ENCODE assay signal across 16 cellular contexts in the genomic region with DNA sequence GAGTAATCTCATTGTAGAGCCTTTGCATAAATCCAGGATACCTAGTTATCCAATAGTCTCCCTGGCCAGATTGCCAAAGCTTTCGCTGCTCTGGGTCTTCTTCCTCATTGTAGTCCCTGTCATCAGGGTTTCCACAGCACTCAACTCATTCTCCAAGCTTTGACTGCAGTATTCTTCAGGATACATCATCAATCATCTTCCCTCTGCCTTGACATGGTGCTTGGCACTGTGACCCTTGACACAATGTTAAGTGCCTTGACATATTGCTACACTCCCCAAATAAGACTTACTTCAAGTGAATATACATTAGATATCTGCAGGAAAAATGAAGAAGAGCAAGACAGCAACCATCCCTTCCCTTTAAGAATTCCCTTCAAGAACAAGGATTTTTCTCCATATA.
DNase-seq lines count a peak whose midpoint lies in the region; ATAC-seq and TF ChIP-seq lines count a peak whose summit lies in the region.
"Had no signal": no experiment of that assay in that cellular context is flagged by ENCODE, and none has a peak within 500 bp of the region (broad histone marks: within the 10 kb centered on the region; RNA-seq: fewer than 3 reads in every experiment).

No MANE protein-coding gene starts in this region.

- H3K27ac ChIP-seq in CD4-positive, CD25-positive, alpha-beta regulatory T cell (ENCODE audit: insufficient read depth, low read length, poor library complexity, severe bottlenecking) = no peak overlapping the region
- H3K27ac ChIP-seq in DOHH2 (ENCODE audit: low read depth, low read length) (peak overlapping the region; percentile 98), gastroesophageal sphincter (no peak overlapping the region)
- H3K27ac ChIP-seq: breast epithelium, tibial nerve had no signal

- POLR2A ChIA-PET in T-cell (lab: Charles Lee) = no interaction called here

- H3K4me1 Mint-ChIP-seq in CD4-positive, CD25-positive, alpha-beta regulatory T cell = peaks cover 16 to 57% (median 29%) of the 10 kb centered on the region in 4 donors
- H3K4me1 Mint-ChIP-seq in T-cell (peaks cover 48 to 59% (median 56%) of the 10 kb centered on the region in 3 donors), naive B cell (peaks cover 42 to 59% (median 45%) of the 10 kb centered on the region in 3 donors)

- no peak for DNase-seq in CD4-positive, CD25-positive, alpha-beta regulatory T cell
- DNase-seq in T-cell (no peak), naive B cell (no peak), activated gamma-delta T cell (lab: John Stamatoyannopoulos, UW) (no peak)
- DNase-seq in stimulated activated naive CD4-positive, alpha-beta T cell (lab: John Stamatoyannopoulos, UW) = no peak
- DNase-seq: BE2C, dermis blood vessel endothelial cell, DMS153, left ventricle myocardium superior, NCI-H1694 treated with DMSO at 0.1 percent for 48 hours, Right ventricle myocardium superior, T-helper 17 cell had no signal

- no peak for TF ChIP-seq EP300 in gastroesophageal sphincter (IDR thresholded peaks at IDR 0.05)

- H3F3A ChIP-seq in DOHH2 (ENCODE audit: control insufficient read depth, insufficient read depth) = peaks cover 26% of the 10 kb centered on the region

- H3K9me3 ChIP-seq in CD4-positive, CD25-positive, alpha-beta regulatory T cell (ENCODE audit: control insufficient read depth in 2 of 2, low read length in 2 of 2) = peaks cover 13 to 36% of the 10 kb centered on the region in 2 experiments
- H3K9me3 ChIP-seq in DOHH2 (ENCODE audit: control insufficient read depth, insufficient read depth, low read length) (peaks cover 27% of the 10 kb centered on the region; the same call in 1 of the 2 replicates), gastroesophageal sphincter (no peaks in the 10 kb centered on the region)
- H3K9me3 ChIP-seq: BE2C, breast epithelium, tibial nerve had no signal

- no peaks in the 10 kb centered on the region for H4K20me1 ChIP-seq in DOHH2 (ENCODE audit: control insufficient read depth, insufficient read depth, low read depth, low read length)

- H3K4me1 ChIP-seq in CD4-positive, CD25-positive, alpha-beta regulatory T cell (ENCODE audit: control insufficient read depth, insufficient read depth, low read length, poor library complexity, severe bottlenecking) = peaks cover 24% of the 10 kb centered on the region
- H3K4me1 ChIP-seq in DOHH2 (ENCODE audit: control insufficient read depth, low read length) (peaks cover 64% of the 10 kb centered on the region), gastroesophageal sphincter (no peaks in the 10 kb centered on the region)
- H3K4me1 ChIP-seq: BE2C, breast epithelium had no signal

- no peaks in the 10 kb centered on the region for H3K27me3 ChIP-seq in CD4-positive, CD25-positive, alpha-beta regulatory T cell (ENCODE audit: control insufficient read depth, insufficient read depth, low read length)
- no peaks in the 10 kb centered on the region for H3K27me3 ChIP-seq in DOHH2 (ENCODE audit: control insufficient read depth, low read length)
- H3K27me3 ChIP-seq in gastroesophageal sphincter = no peaks in the 10 kb centered on the region
- H3K27me3 ChIP-seq: BE2C, breast epithelium, tibial nerve had no signal

- H3K4me3 ChIP-seq in CD4-positive, CD25-positive, alpha-beta regulatory T cell (ENCODE audit: low read depth, low read length) = peak overlapping the region; percentile 26
- peak overlapping the region; percentile 8; the same call in 1 of the 2 replicates for H3K4me3 ChIP-seq in DOHH2 (ENCODE audit: low read length)
- H3K4me3 ChIP-seq in gastroesophageal sphincter = no peak overlapping the region
- H3K4me3 ChIP-seq: breast epithelium, tibial nerve had no signal

- H3K36me3 Mint-ChIP-seq in CD4-positive, CD25-positive, alpha-beta regulatory T cell = peaks cover 17% of the 10 kb centered on the region
- peaks cover 30% of the 10 kb centered on the region for H3K36me3 Mint-ChIP-seq in T-cell
- peaks cover 16 to 35% of the 10 kb centered on the region in 2 donors for H3K36me3 Mint-ChIP-seq in naive B cell

- 91 to 100% methylated on average over 1 of the region's 1 CpG for WGBS in gastroesophageal sphincter (ENCODE audit: low coverage in 1 of 2), 2 donors

- H3K27ac Mint-ChIP-seq in CD4-positive, CD25-positive, alpha-beta regulatory T cell = peak overlapping the region; percentile 60 to 83 (median 70)
- H3K27ac Mint-ChIP-seq in T-cell (peak overlapping the region; percentile 62 to 69), naive B cell (peak overlapping the region in 2 of 6 donors; percentile 87 to 95)

- no peak overlapping the region for H3K4me2 ChIP-seq in DOHH2 (ENCODE audit: low read length)

- no peaks in the 10 kb centered on the region for H3K9me2 ChIP-seq in DOHH2 (replicated peaks; ENCODE audit: control insufficient read depth, low read length)

- H3K4me3 Mint-ChIP-seq in CD4-positive, CD25-positive, alpha-beta regulatory T cell = peak overlapping the region in 3 of 4 donors; percentile 33 to 75 (median 37)
- H3K4me3 Mint-ChIP-seq in T-cell (peak overlapping the region in 2 of 3 donors; percentile 0 to 60), naive B cell (peak overlapping the region in 5 of 8 donors; percentile 5 to 33 (median 18))
- H3K4me3 Mint-ChIP-seq: T-helper 17 cell had no signal

- TF ChIP-seq POLR2A in gastroesophageal sphincter (IDR thresholded peaks at IDR 0.05) = no peak

- no peaks in the 10 kb centered on the region for H3K79me2 ChIP-seq in DOHH2 (ENCODE audit: control insufficient read depth, low read length)

- CTCF ChIA-PET in T-cell (lab: Charles Lee) = no interaction called here

- H3K27me3 Mint-ChIP-seq in CD4-positive, CD25-positive, alpha-beta regulatory T cell = peaks cover 5% of the 10 kb centered on the region
- no peaks in the 10 kb centered on the region for H3K27me3 Mint-ChIP-seq in T-cell
- H3K27me3 Mint-ChIP-seq in naive B cell = no peaks in the 10 kb centered on the region
- H3K27me3 Mint-ChIP-seq: T-helper 17 cell had no signal

- no peak for ATAC-seq in CD4-positive, CD25-positive, alpha-beta regulatory T cell (ENCODE audit: low read depth in 2 of 2)
- ATAC-seq in T-cell (replicated peaks in 1 of 4) (no peak), naive B cell (ENCODE audit: low read depth in 2 of 2) (no peak), gastroesophageal sphincter (no peak)
- ATAC-seq: left ventricle myocardium superior, T-helper 17 cell had no signal

- H3K36me3 ChIP-seq in CD4-positive, CD25-positive, alpha-beta regulatory T cell (ENCODE audit: control insufficient read depth, insufficient read depth, low read length) = no peaks in the 10 kb centered on the region
- peaks cover 19% of the 10 kb centered on the region for H3K36me3 ChIP-seq in DOHH2 (ENCODE audit: control insufficient read depth, low read length)
- H3K36me3 ChIP-seq in gastroesophageal sphincter = no peaks in the 10 kb centered on the region
- H3K36me3 ChIP-seq: BE2C, breast epithelium, tibial nerve had no signal

- peaks cover 5 to 50% (median 13%) of the 10 kb centered on the region in 7 donors for H3K9me3 Mint-ChIP-seq in CD4-positive, CD25-positive, alpha-beta regulatory T cell
- H3K9me3 Mint-ChIP-seq in T-cell (peaks cover 16 to 25% (median 17%) of the 10 kb centered on the region in 3 donors), naive B cell (peaks cover 17 to 61% (median 47%) of the 10 kb centered on the region in 7 donors)

- TF ChIP-seq CTCF in DOHH2 (IDR thresholded peaks at IDR 0.05; ENCODE audit: low read depth, low read length, poor library complexity, severe bottlenecking) (no peak), gastroesophageal sphincter (IDR thresholded peaks at IDR 0.05) (no peak)

Comparison
In these comparisons a context has a peak if more than half of its experiments do, and no peak if none do; other contexts are left out.
1. H3K4me3 ChIP-seq: peak in CD4-positive, CD25-positive, alpha-beta regulatory T cell (single experiment) and DOHH2 (single experiment); none in gastroesophageal sphincter (0 of 2).
2. Peak in every context shown above with its lines, with median percentiles within 50 percentile points of each other: H3K4me3 Mint-ChIP-seq.